ENCODE assay signal across 8 cellular contexts in genomic region chr18:12140866-12141265, GRCh38. TPM values are rescaled to one million over a fixed set of nuclear protein-coding genes. Genes with fewer than 3 reads are reported as not detected.
"Had no signal": no experiment of that assay in that cellular context is flagged by ENCODE, and none has a peak within 500 bp of the region (broad histone marks: within the 10 kb centered on the region; RNA-seq: fewer than 3 reads in every experiment).

No MANE protein-coding gene starts in this region.

RNA-seq across cellular contexts. Expression of gene ANKRD62, which starts 47.2 kb away (rescaled TPM):
- total RNA-seq: subcutaneous adipose tissue, temporal lobe, thoracic aorta, tibial nerve, ureter had no signal
- polyA plus RNA-seq: stomach, thymus, urinary bladder had no signal
